11 cellular contexts compared by ENCODE assay signal in genomic region chr5:148970228-148970627, GRCh38.
DNase-seq lines count a peak whose midpoint lies in the region; ATAC-seq and TF ChIP-seq lines count a peak whose summit lies in the region.
"Had no signal": no experiment of that assay in that cellular context is flagged by ENCODE, and none has a peak within 500 bp of the region (broad histone marks: within the 10 kb centered on the region; RNA-seq: fewer than 3 reads in every experiment).

No MANE protein-coding gene starts in this region.

- BruUV-seq in MCF 10A (replicated peaks; lab: Mats Ljungman, UMichigan), result no TSS peak

- peak overlapping the region in 1 of 3 donors; percentile 48 for H3K27ac ChIP-seq in thyroid gland

- H3K36me3 ChIP-seq in thyroid gland, result no peaks in the 10 kb centered on the region

- no peaks in the 10 kb centered on the region for H3K9me3 ChIP-seq in thyroid gland

- H3K4me3 Mint-ChIP-seq in MCF 10A (ENCODE audit: unreplicated experiment), result peak overlapping the region; percentile 26
- H3K4me3 Mint-ChIP-seq in glutamatergic neuron (ENCODE audit: unreplicated experiment), result no peak overlapping the region
- H3K4me3 Mint-ChIP-seq: stimulated activated naive CD8-positive, alpha-beta T cell treated with anti-CD3 and anti-CD28 coated beads, Interleukin-15, Interleukin-2, amounts not matched to agents 100 ng/mL and 50 ng/mL, for 24 hours had no signal

- CTCF ChIA-PET in MCF 10A (lab: Yijun Ruan, JAX), result interaction anchor here (0.6 to 37.7 kb wide), 7 partner anchors 12 to 228 kb away, joined by 3 to 1118 read pairs (median 13); no protein-coding TSS in a partner anchor

- H3K27ac Mint-ChIP-seq in MCF 10A (ENCODE audit: low read depth, unreplicated experiment), result peak overlapping the region; percentile 93
- H3K27ac Mint-ChIP-seq in glutamatergic neuron (ENCODE audit: unreplicated experiment), result no peak overlapping the region
- H3K27ac Mint-ChIP-seq: stimulated activated naive CD8-positive, alpha-beta T cell treated with anti-CD3 and anti-CD28 coated beads, Interleukin-15, Interleukin-2, amounts not matched to agents 100 ng/mL and 50 ng/mL, for 24 hours had no signal

- H3K27me3 ChIP-seq in thyroid gland, result no peaks in the 10 kb centered on the region

- no peak for TF ChIP-seq POLR2A in thyroid gland (IDR thresholded peaks at IDR 0.05)

- H3K4me1 ChIP-seq in thyroid gland, result peaks cover 21 to 38% of the 10 kb centered on the region in 2 donors

- 17 to 27% methylated on average over 2 of the region's 2 CpGs for WGBS in thyroid gland, 2 donors

- H3K4me1 Mint-ChIP-seq in MCF 10A (ENCODE audit: insufficient read depth, unreplicated experiment) (peaks cover 96% of the 10 kb centered on the region), glutamatergic neuron (ENCODE audit: low read depth, unreplicated experiment) (no peaks in the 10 kb centered on the region)

- no peak overlapping the region for H3K4me3 ChIP-seq in thyroid gland (replicated peaks in 1 of 3)

- intact Hi-C loops in MCF 10A (cut with micrococcal nuclease), result no loop called here
- intact Hi-C loops in thyroid gland (cut with DNase I), result no loop called here

- ATAC-seq in GM18870 (IDR thresholded peaks at IDR 0.05; ENCODE audit: unreplicated experiment), result no peak

- H3K36me3 Mint-ChIP-seq in MCF 10A (ENCODE audit: insufficient read depth, unreplicated experiment) (peaks cover 12% of the 10 kb centered on the region), glutamatergic neuron (ENCODE audit: unreplicated experiment) (no peaks in the 10 kb centered on the region)

- no peaks in the 10 kb centered on the region for H3K9me3 Mint-ChIP-seq in MCF 10A (ENCODE audit: unreplicated experiment)
- no peaks in the 10 kb centered on the region for H3K9me3 Mint-ChIP-seq in glutamatergic neuron (ENCODE audit: unreplicated experiment)
- H3K9me3 Mint-ChIP-seq: stimulated activated naive CD8-positive, alpha-beta T cell treated with anti-CD3 and anti-CD28 coated beads, Interleukin-15, Interleukin-2, amounts not matched to agents 100 ng/mL and 50 ng/mL, for 24 hours had no signal

- H3K27me3 Mint-ChIP-seq in MCF 10A (ENCODE audit: insufficient read depth, unreplicated experiment) (no peaks in the 10 kb centered on the region), glutamatergic neuron (ENCODE audit: unreplicated experiment) (no peaks in the 10 kb centered on the region)

- TF ChIP-seq CTCF in MCF 10A (IDR thresholded peaks at IDR 0.05; ENCODE audit: unreplicated experiment), result no peak
- no peak for TF ChIP-seq CTCF in thyroid gland (IDR thresholded peaks at IDR 0.05)
- TF ChIP-seq CTCF in glutamatergic neuron (IDR thresholded peaks at IDR 0.05; ENCODE audit: partially characterized antibody, unreplicated experiment), result no peak

- DNase-seq in NCI-H2029 (lab: John Stamatoyannopoulos, UW), result peak; percentile 28
- peak; percentile 49 for DNase-seq in MCF 10A (ENCODE audit: unreplicated experiment)
- DNase-seq in islet precursor cell, result peak; percentile 50
- DNase-seq in thyroid gland, result peak; percentile 52 to 87
- no peak for DNase-seq in GF-D8 (lab: John Stamatoyannopoulos, UW)
- DNase-seq in glutamatergic neuron, result no peak
- DNase-seq: kidney glomerular epithelial cell, NCI-H526, small intestine had no signal

- POLR2A ChIA-PET in MCF 10A (lab: Yijun Ruan, JAX), result interaction anchor here (0.7 to 27.9 kb wide), 10 partner anchors 14 to 581 kb away, joined by 3 to 1127 read pairs (median 4); partner anchors contain the start of genes ADRB2 and CSNK1A1

Comparison
In these comparisons a context has a peak if more than half of its experiments do, and no peak if none do; other contexts are left out.
1. DNase-seq: peak in NCI-H2029 (single experiment), MCF 10A (single experiment), islet precursor cell (single experiment) and thyroid gland (2 of 2); none in GF-D8 (single experiment) and glutamatergic neuron (single experiment).